In genomic region chr18:34928068-34928753, GRCh38 we compare ENCODE assay signal across 1 cellular context.
TF ChIP-seq lines count a peak whose summit lies in the region.

No MANE protein-coding gene starts in this region.

TF ChIP-seq in HepG2, 621 proteins besides CTCF, POLR2A, EP300 and RAD21 (continued from another document and continues in another):
- TF ChIP-seq ZBTB39 (CRISPR knock-in tag; IDR thresholded peaks at IDR 0.05): no peak
- peak; percentile 87 for TF ChIP-seq GFI1 (CRISPR knock-in tag; IDR thresholded peaks at IDR 0.05; ENCODE audit: borderline replicate concordance)
- TF ChIP-seq RNF2 (conservative IDR thresholded peaks at IDR 0.05; ENCODE audit: low read depth): 0 out of 2 replicates have a peak, but pooled peaks have one; percentile 25
- no peak for TF ChIP-seq ZNF136 (CRISPR knock-in tag; IDR thresholded peaks at IDR 0.05; ENCODE audit: low read depth)
- TF ChIP-seq, protein P1, sequence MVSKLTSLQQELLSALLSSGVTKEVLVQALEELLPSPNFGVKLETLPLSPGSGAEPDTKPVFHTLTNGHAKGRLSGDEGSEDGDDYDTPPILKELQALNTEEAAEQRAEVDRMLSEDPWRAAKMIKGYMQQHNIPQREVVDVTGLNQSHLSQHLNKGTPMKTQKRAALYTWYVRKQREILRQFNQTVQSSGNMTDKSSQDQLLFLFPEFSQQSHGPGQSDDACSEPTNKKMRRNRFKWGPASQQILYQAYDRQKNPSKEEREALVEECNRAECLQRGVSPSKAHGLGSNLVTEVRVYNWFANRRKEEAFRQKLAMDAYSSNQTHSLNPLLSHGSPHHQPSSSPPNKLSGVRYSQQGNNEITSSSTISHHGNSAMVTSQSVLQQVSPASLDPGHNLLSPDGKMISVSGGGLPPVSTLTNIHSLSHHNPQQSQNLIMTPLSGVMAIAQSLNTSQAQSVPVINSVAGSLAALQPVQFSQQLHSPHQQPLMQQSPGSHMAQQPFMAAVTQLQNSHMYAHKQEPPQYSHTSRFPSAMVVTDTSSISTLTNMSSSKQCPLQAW (CRISPR knock-in tag; IDR thresholded peaks at IDR 0.05): no peak
- TF ChIP-seq MIXL1 (CRISPR knock-in tag; IDR thresholded peaks at IDR 0.05): 0 out of 2 replicates have a peak, but pooled peaks have one; percentile 49
- TF ChIP-seq, protein P2, sequence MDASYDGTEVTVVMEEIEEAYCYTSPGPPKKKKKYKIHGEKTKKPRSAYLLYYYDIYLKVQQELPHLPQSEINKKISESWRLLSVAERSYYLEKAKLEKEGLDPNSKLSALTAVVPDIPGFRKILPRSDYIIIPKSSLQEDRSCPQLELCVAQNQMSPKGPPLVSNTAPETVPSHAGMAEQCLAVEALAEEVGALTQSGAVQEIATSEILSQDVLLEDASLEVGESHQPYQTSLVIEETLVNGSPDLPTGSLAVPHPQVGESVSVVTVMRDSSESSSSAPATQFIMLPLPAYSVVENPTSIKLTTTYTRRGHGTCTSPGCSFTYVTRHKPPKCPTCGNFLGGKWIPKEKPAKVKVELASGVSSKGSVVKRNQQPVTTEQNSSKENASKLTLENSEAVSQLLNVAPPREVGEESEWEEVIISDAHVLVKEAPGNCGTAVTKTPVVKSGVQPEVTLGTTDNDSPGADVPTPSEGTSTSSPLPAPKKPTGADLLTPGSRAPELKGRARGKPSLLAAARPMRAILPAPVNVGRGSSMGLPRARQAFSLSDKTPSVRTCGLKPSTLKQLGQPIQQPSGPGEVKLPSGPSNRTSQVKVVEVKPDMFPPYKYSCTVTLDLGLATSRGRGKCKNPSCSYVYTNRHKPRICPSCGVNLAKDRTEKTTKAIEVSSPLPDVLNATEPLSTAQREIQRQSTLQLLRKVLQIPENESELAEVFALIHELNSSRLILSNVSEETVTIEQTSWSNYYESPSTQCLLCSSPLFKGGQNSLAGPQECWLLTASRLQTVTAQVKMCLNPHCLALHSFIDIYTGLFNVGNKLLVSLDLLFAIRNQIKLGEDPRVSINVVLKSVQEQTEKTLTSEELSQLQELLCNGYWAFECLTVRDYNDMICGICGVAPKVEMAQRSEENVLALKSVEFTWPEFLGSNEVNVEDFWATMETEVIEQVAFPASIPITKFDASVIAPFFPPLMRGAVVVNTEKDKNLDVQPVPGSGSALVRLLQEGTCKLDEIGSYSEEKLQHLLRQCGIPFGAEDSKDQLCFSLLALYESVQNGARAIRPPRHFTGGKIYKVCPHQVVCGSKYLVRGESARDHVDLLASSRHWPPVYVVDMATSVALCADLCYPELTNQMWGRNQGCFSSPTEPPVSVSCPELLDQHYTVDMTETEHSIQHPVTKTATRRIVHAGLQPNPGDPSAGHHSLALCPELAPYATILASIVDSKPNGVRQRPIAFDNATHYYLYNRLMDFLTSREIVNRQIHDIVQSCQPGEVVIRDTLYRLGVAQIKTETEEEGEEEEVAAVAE (CRISPR knock-in tag; IDR thresholded peaks at IDR 0.05; ENCODE audit: borderline replicate concordance): peak; percentile 58; the same call in 1 of the 2 replicates
- TF ChIP-seq, protein P3, sequence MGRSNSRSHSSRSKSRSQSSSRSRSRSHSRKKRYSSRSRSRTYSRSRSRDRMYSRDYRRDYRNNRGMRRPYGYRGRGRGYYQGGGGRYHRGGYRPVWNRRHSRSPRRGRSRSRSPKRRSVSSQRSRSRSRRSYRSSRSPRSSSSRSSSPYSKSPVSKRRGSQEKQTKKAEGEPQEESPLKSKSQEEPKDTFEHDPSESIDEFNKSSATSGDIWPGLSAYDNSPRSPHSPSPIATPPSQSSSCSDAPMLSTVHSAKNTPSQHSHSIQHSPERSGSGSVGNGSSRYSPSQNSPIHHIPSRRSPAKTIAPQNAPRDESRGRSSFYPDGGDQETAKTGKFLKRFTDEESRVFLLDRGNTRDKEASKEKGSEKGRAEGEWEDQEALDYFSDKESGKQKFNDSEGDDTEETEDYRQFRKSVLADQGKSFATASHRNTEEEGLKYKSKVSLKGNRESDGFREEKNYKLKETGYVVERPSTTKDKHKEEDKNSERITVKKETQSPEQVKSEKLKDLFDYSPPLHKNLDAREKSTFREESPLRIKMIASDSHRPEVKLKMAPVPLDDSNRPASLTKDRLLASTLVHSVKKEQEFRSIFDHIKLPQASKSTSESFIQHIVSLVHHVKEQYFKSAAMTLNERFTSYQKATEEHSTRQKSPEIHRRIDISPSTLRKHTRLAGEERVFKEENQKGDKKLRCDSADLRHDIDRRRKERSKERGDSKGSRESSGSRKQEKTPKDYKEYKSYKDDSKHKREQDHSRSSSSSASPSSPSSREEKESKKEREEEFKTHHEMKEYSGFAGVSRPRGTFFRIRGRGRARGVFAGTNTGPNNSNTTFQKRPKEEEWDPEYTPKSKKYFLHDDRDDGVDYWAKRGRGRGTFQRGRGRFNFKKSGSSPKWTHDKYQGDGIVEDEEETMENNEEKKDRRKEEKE (IDR thresholded peaks at IDR 0.05): no peak
- no peak for TF ChIP-seq PCBP1 (IDR thresholded peaks at IDR 0.05; ENCODE audit: borderline replicate concordance, low read depth, low read length)
- TF ChIP-seq ZNF629 (CRISPR knock-in tag; conservative IDR thresholded peaks at IDR 0.05): 0 out of 2 replicates have a peak, but pooled peaks have one; percentile 26
- TF ChIP-seq PRPF4 (IDR thresholded peaks at IDR 0.05; ENCODE audit: low read depth, low read length, poor library complexity, severe bottlenecking): no peak
- TF ChIP-seq TARDBP (CRISPR knock-in tag; IDR thresholded peaks at IDR 0.05): peak; percentile 49; the same call in 1 of the 2 replicates
- TF ChIP-seq SRY (CRISPR knock-in tag; IDR thresholded peaks at IDR 0.05): no peak
- TF ChIP-seq, protein P4, sequence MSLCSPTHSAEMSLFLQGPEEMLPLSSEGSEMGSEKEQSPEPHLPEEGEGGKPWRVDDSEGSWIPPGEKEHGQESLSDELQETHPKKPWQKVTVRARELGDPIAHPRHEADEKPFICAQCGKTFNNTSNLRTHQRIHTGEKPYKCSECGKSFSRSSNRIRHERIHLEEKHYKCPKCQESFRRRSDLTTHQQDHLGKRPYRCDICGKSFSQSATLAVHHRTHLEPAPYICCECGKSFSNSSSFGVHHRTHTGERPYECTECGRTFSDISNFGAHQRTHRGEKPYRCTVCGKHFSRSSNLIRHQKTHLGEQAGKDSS (CRISPR knock-in tag; IDR thresholded peaks at IDR 0.05; ENCODE audit: borderline replicate concordance, low read depth): no peak
- TF ChIP-seq NCOA5 (CRISPR knock-in tag; IDR thresholded peaks at IDR 0.05): no peak
- TF ChIP-seq ZNF33B (CRISPR knock-in tag; IDR thresholded peaks at IDR 0.05): no peak
- no peak for TF ChIP-seq ZBTB25 (CRISPR knock-in tag; IDR thresholded peaks at IDR 0.05)
- no peak for TF ChIP-seq PCBP2 (optimal IDR thresholded peaks at IDR 0.05; ENCODE audit: low read depth, low read length, poor library complexity, severe bottlenecking)
- TF ChIP-seq ATF7 (IDR thresholded peaks at IDR 0.05): peak; percentile 52
- peak; percentile 81; the same call in 1 of the 2 replicates for TF ChIP-seq ATF7 (CRISPR knock-in tag; IDR thresholded peaks at IDR 0.05)
- TF ChIP-seq U2AF2 (IDR thresholded peaks at IDR 0.05; ENCODE audit: low read depth, low read length): no peak
- peak; percentile 68 for TF ChIP-seq RBFOX2 (IDR thresholded peaks at IDR 0.05; ENCODE audit: low read depth, low read length)
- TF ChIP-seq PHF8 (CRISPR knock-in tag; IDR thresholded peaks at IDR 0.05): peak; percentile 54; the same call in 1 of the 2 replicates
- TF ChIP-seq ZNF652 (CRISPR knock-in tag; IDR thresholded peaks at IDR 0.05; ENCODE audit: borderline replicate concordance, low read depth): no peak
- no peak for TF ChIP-seq ZSCAN22 (CRISPR knock-in tag; IDR thresholded peaks at IDR 0.05)
- TF ChIP-seq PAWR (CRISPR knock-in tag; IDR thresholded peaks at IDR 0.05; ENCODE audit: borderline replicate concordance): no peak
- no peak for TF ChIP-seq ZNF883 (CRISPR knock-in tag; IDR thresholded peaks at IDR 0.05; ENCODE audit: not compliant biosample characterization)
- TF ChIP-seq ZMYM4 (CRISPR knock-in tag; IDR thresholded peaks at IDR 0.05): peak; percentile 86
- peak; percentile 91 for TF ChIP-seq SALL1 (CRISPR knock-in tag; IDR thresholded peaks at IDR 0.05)
- TF ChIP-seq ZNF451 (CRISPR knock-in tag; IDR thresholded peaks at IDR 0.05): no peak
- no peak for TF ChIP-seq ZXDC (CRISPR knock-in tag; IDR thresholded peaks at IDR 0.05)
- no peak for TF ChIP-seq AGO2 (optimal IDR thresholded peaks at IDR 0.05; ENCODE audit: low read depth, low read length)
- TF ChIP-seq TBX2 (CRISPR knock-in tag; IDR thresholded peaks at IDR 0.05; ENCODE audit: borderline replicate concordance): peak; percentile 48
- no peak for TF ChIP-seq ZNF234 (CRISPR knock-in tag; conservative IDR thresholded peaks at IDR 0.05)
- TF ChIP-seq EZH2 (conservative IDR thresholded peaks at IDR 0.05; ENCODE audit: low read depth, low read length): no peak
- no peak for TF ChIP-seq KLF13 (CRISPR knock-in tag; IDR thresholded peaks at IDR 0.05)
- no peak for TF ChIP-seq ZNF615 (CRISPR knock-in tag; IDR thresholded peaks at IDR 0.05; ENCODE audit: borderline replicate concordance)
- TF ChIP-seq ZSCAN5A (CRISPR knock-in tag; IDR thresholded peaks at IDR 0.05; ENCODE audit: borderline replicate concordance): peak; percentile 62; the same call in 1 of the 2 replicates
- peak; percentile 60; the same call in 1 of the 2 replicates for TF ChIP-seq KMT2B (CRISPR knock-in tag; IDR thresholded peaks at IDR 0.05)
- TF ChIP-seq, protein P5, sequence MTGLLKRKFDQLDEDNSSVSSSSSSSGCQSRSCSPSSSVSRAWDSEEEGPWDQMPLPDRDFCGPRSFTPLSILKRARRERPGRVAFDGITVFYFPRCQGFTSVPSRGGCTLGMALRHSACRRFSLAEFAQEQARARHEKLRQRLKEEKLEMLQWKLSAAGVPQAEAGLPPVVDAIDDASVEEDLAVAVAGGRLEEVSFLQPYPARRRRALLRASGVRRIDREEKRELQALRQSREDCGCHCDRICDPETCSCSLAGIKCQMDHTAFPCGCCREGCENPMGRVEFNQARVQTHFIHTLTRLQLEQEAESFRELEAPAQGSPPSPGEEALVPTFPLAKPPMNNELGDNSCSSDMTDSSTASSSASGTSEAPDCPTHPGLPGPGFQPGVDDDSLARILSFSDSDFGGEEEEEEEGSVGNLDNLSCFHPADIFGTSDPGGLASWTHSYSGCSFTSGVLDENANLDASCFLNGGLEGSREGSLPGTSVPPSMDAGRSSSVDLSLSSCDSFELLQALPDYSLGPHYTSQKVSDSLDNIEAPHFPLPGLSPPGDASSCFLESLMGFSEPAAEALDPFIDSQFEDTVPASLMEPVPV (CRISPR knock-in tag; IDR thresholded peaks at IDR 0.05): no peak
- TF ChIP-seq ZNF891 (CRISPR knock-in tag; IDR thresholded peaks at IDR 0.05): no peak
- TF ChIP-seq HNF4G (IDR thresholded peaks at IDR 0.05; ENCODE audit: borderline replicate concordance, low read depth, low read length): peak; percentile 91
- TF ChIP-seq HNF4G (CRISPR knock-in tag; IDR thresholded peaks at IDR 0.05; ENCODE audit: borderline replicate concordance, low read depth): peak; percentile 80; the same call in 1 of the 2 replicates
- 0 out of 2 replicates have a peak, but pooled peaks have one; percentile 16 for TF ChIP-seq STAG1 (CRISPR knock-in tag; IDR thresholded peaks at IDR 0.05)
- no peak for TF ChIP-seq ZNF562 (CRISPR knock-in tag; IDR thresholded peaks at IDR 0.05; ENCODE audit: borderline replicate concordance)
